Comparison of ENCODE assay signal across 8 cellular contexts in genomic region chr12:10130042-10130441, GRCh38. TPM values are rescaled to one million over a fixed set of nuclear protein-coding genes. Genes with fewer than 3 reads are reported as not detected.
DNase-seq lines count a peak whose midpoint lies in the region; ATAC-seq, FAIRE-seq and TF ChIP-seq lines count a peak whose summit lies in the region.

Gene CLEC7A, minus strand, starts transcription at chr12:10130199. Its CDS starts 117 bp downstream, at chr12:10130082.

- FAIRE-seq in A549 (lab: Jason Lieb, UNC) (peak; percentile 76), endothelial cell of umbilical vein (lab: Jason Lieb, UNC) (no peak)

- peaks cover 10% of the 10 kb centered on the region; the same call in 2 of the 3 replicates for H3K4me1 ChIP-seq in A549
- no peaks in the 10 kb centered on the region for H3K4me1 ChIP-seq in endothelial cell of umbilical vein (ENCODE audit: control insufficient read depth, extremely low read depth, insufficient read depth, low read length)
- no peaks in the 10 kb centered on the region for H3K4me1 ChIP-seq in tibial nerve
- H3K4me1 ChIP-seq in testis: no peaks in the 10 kb centered on the region

- H3K36me3 ChIP-seq in endothelial cell of umbilical vein (ENCODE audit: control insufficient read depth in 2 of 2, extremely low read depth in 1 of 2, insufficient read depth in 2 of 2, low read length in 2 of 2): no peaks in the 10 kb centered on the region
- no peaks in the 10 kb centered on the region for H3K36me3 ChIP-seq in tibial nerve
- H3K36me3 ChIP-seq in testis (ENCODE audit: low read depth, missing control alignments): no peaks in the 10 kb centered on the region

- no peaks in the 10 kb centered on the region for H4K20me1 ChIP-seq in endothelial cell of umbilical vein (replicated peaks; ENCODE audit: control insufficient read depth, extremely low read depth, insufficient read depth, low read length)

- no peak for DNase-seq in A549 (ENCODE audit: low read depth in 1 of 2, low spot score in 1 of 2)
- DNase-seq in endothelial cell of umbilical vein (ENCODE audit: low read depth, low spot score): peak; percentile 9
- no peak for DNase-seq in tibial nerve (ENCODE audit: low spot score in 2 of 2)
- DNase-seq in NCI-H2029 (lab: John Stamatoyannopoulos, UW): no peak
- DNase-seq in testis: no peak
- DNase-seq in activated CD4-positive, alpha-beta T cell treated with anti-CD3 and anti-CD28 coated beads for 48 hours: no peak

- POLR2A ChIA-PET in A549 (lab: Yijun Ruan, JAX) (no interaction called here), endothelial cell of umbilical vein (lab: Charles Lee) (no interaction called here)

- no peaks in the 10 kb centered on the region for H3K79me2 ChIP-seq in endothelial cell of umbilical vein (ENCODE audit: control insufficient read depth, insufficient read depth, low read length)

- TF ChIP-seq POLR2A in A549 (IDR thresholded peaks at IDR 0.05; ENCODE audit: low read length): no peak
- no peak for TF ChIP-seq POLR2A in endothelial cell of umbilical vein (IDR thresholded peaks at IDR 0.05; ENCODE audit: low read depth, low read length)
- TF ChIP-seq POLR2A in tibial nerve (IDR thresholded peaks at IDR 0.05): no peak
- no peak for TF ChIP-seq POLR2A in testis (IDR thresholded peaks at IDR 0.05)

- H3K27ac ChIP-seq in A549 (no peak within 1 kb of the TSS), endothelial cell of umbilical vein (ENCODE audit: insufficient read depth, low read depth, low read length) (no peak within 1 kb of the TSS), tibial nerve (peak within 1 kb of the TSS in 3 of 4 donors; percentile 34 to 68 (median 48)), testis (no peak within 1 kb of the TSS)

- CTCF ChIA-PET in A549 (lab: Yijun Ruan, JAX): interaction anchor here (1.7 kb wide), 1 partner anchor 10 kb away, joined by 7 read pairs; no protein-coding TSS in a partner anchor
- CTCF ChIA-PET in endothelial cell of umbilical vein (lab: Charles Lee): interaction anchor here (0.8 to 2.4 kb wide), 5 partner anchors 10 to 88 kb away, joined by 3 to 10 read pairs (median 3); no protein-coding TSS in a partner anchor

- H2AFZ ChIP-seq in endothelial cell of umbilical vein (ENCODE audit: low read depth, low read length): no peak within 1 kb of the TSS

- TF ChIP-seq RAD21 in A549 (conservative IDR thresholded peaks at IDR 0.05 in 1 of 2, IDR thresholded peaks at IDR 0.05 in 1 of 2): no peak

- 84% methylated on average over 1 of the region's 1 CpG for WGBS in A549 (ENCODE audit: missing lambda C conversion rate)
- WGBS in tibial nerve, 2 donors: 64 to 72% methylated on average over 1 of the region's 1 CpG
- 83 to 90% methylated on average over 1 of the region's 1 CpG for WGBS in testis, 2 donors

- H3K9me3 ChIP-seq in A549: no peaks in the 10 kb centered on the region
- H3K9me3 ChIP-seq in endothelial cell of umbilical vein (replicated peaks; ENCODE audit: control insufficient read depth, insufficient read depth, low read length): no peaks in the 10 kb centered on the region
- no peaks in the 10 kb centered on the region for H3K9me3 ChIP-seq in tibial nerve
- H3K9me3 ChIP-seq in testis: no peaks in the 10 kb centered on the region

- ATAC-seq in A549: no peak
- ATAC-seq in GM19324 (IDR thresholded peaks at IDR 0.05; ENCODE audit: low FRiP score, unreplicated experiment): peak; percentile 62
- ATAC-seq in HG03575 (IDR thresholded peaks at IDR 0.05; ENCODE audit: extremely low read depth, insufficient number of reproducible peaks, low FRiP score, unreplicated experiment): peak; percentile 75

- TF ChIP-seq CTCF in A549 (IDR thresholded peaks at IDR 0.05) (no peak), endothelial cell of umbilical vein (IDR thresholded peaks at IDR 0.05; ENCODE audit: extremely low read depth in 1 of 2, insufficient read depth in 1 of 2, low read depth in 1 of 2, low read length in 2 of 2) (no peak), tibial nerve (IDR thresholded peaks at IDR 0.05) (no peak), testis (IDR thresholded peaks at IDR 0.05) (no peak)

- H3K4me3 ChIP-seq in A549 (no peak within 1 kb of the TSS), endothelial cell of umbilical vein (replicated peaks in 1 of 3; ENCODE audit: insufficient read depth in 1 of 3, low read depth in 1 of 3, low read length in 3 of 3) (no peak within 1 kb of the TSS), tibial nerve (peak within 1 kb of the TSS in 1 of 4 donors; percentile 34), testis (no peak within 1 kb of the TSS)

- intact Hi-C loops in endothelial cell of umbilical vein (cut with micrococcal nuclease): no loop called here
- intact Hi-C loops in testis (cut with DNase I; ENCODE audit: low total_unique reads): loop anchor here (10.0 kb wide), 1 partner anchor 95 kb away; the partner anchor contains the start of gene CLEC9A

- no peaks in the 10 kb centered on the region for H3K9me1 ChIP-seq in endothelial cell of umbilical vein (replicated peaks; ENCODE audit: control insufficient read depth, extremely low read depth, insufficient read depth, low read length)

- H3K27me3 ChIP-seq in endothelial cell of umbilical vein (ENCODE audit: control insufficient read depth in 2 of 2, insufficient read depth in 2 of 2, low read length in 2 of 2) (no peaks in the 10 kb centered on the region), tibial nerve (no peaks in the 10 kb centered on the region), testis (no peaks in the 10 kb centered on the region)

- dilution Hi-C loops in endothelial cell of umbilical vein (cut with MboI; ENCODE audit: extremely low pct_ligation_motif_present, low sequenced_read_pairs): no loop called here

- no peak within 1 kb of the TSS for H3K9ac ChIP-seq in endothelial cell of umbilical vein (replicated peaks; ENCODE audit: extremely low read depth, insufficient read depth, low read length)

- TF ChIP-seq EP300 in A549 (IDR thresholded peaks at IDR 0.05): no peak
- peak in 1 of 2 donors; percentile 43 for TF ChIP-seq EP300 in tibial nerve (IDR thresholded peaks at IDR 0.05)

- H3K4me2 ChIP-seq in A549 (no peak within 1 kb of the TSS), endothelial cell of umbilical vein (ENCODE audit: insufficient read depth, low read length) (no peak within 1 kb of the TSS)

- BruUV-seq in endothelial cell of umbilical vein (replicated peaks; lab: Mats Ljungman, UMichigan): no TSS peak

TF ChIP-seq in A549, 52 proteins besides CTCF, POLR2A, EP300 and RAD21:
- TF ChIP-seq POLR2AphosphoS2 (conservative IDR thresholded peaks at IDR 0.05; ENCODE audit: low read length) (no peak), MAFK (IDR thresholded peaks at IDR 0.05; ENCODE audit: partially characterized antibody) (peak; percentile 89)

TF ChIP-seq in endothelial cell of umbilical vein, 7 proteins besides CTCF, POLR2A, EP300 and RAD21:
- no peak for TF ChIP-seq GATA2 (IDR thresholded peaks at IDR 0.05; ENCODE audit: insufficient read depth, insufficient read length, low read depth, low read length)
- TF ChIP-seq POLR2AphosphoS5 (IDR thresholded peaks at IDR 0.05; ENCODE audit: insufficient read depth, low read depth, low read length): no peak
- no peak for TF ChIP-seq MAX (IDR thresholded peaks at IDR 0.05; ENCODE audit: insufficient read depth, insufficient read length)
- TF ChIP-seq FOS (IDR thresholded peaks at IDR 0.05; ENCODE audit: borderline replicate concordance, insufficient read depth, low read length): no peak

RNA-seq across cellular contexts. Expression of gene CLEC7A, which starts in this region (rescaled TPM):
- polyA plus RNA-seq in A549 (2011; rRNA removed): not detected in 2 replicates
- polyA plus RNA-seq in A549 (2012; cell fraction: cytosol; rRNA removed): not detected in 2 replicates
- not detected in 2 replicates for polyA plus RNA-seq in A549 (2012; cell fraction: nucleus; rRNA removed)
- polyA plus RNA-seq in A549 (2017; fragmentation: RNase III; extraction: RNeasy Plus Mini Kit Qiagen cat#74134 plus additional on column Dnase treatment): 0.08 TPM in 1 of 3 replicates, not detected in the others
- not detected in 2 replicates for polyA minus RNA-seq in A549 (2011; rRNA and poly(A)+ RNA removed)
- not detected in 2 replicates for total RNA-seq in endothelial cell of umbilical vein
- not detected in 2 replicates for polyA plus RNA-seq in endothelial cell of umbilical vein
- polyA plus RNA-seq in endothelial cell of umbilical vein (2011; cell fraction: cytosol; rRNA removed): not detected in 2 replicates
- 0.11 TPM in 1 of 2 replicates, not detected in the other for polyA plus RNA-seq in endothelial cell of umbilical vein (2011; cell fraction: nucleus; rRNA removed)
- not detected in 2 replicates for polyA plus RNA-seq in endothelial cell of umbilical vein (2012)
- polyA minus RNA-seq in endothelial cell of umbilical vein: not detected in 2 replicates
- polyA minus RNA-seq in endothelial cell of umbilical vein (2011; cell fraction: cytosol; rRNA and poly(A)+ RNA removed): not detected
- polyA minus RNA-seq in endothelial cell of umbilical vein (2011; cell fraction: nucleus; rRNA and poly(A)+ RNA removed): not detected in 2 replicates
- 10 to 100 TPM in 1 of 4 donors, 1 to 10 TPM in 3; 4.0 to 13.5 (median 7.9) TPM for total RNA-seq in tibial nerve
- total RNA-seq in testis: 1 to 10 TPM; 1.9 to 4.4 TPM
- polyA plus RNA-seq in testis (ENCODE audit: insufficient read depth, low read depth, low replicate concordance): 4.8 TPM

Comparison
In these comparisons a context has a peak if more than half of its experiments do, and no peak if none do; other contexts are left out.
1. Peak in DNase-seq in endothelial cell of umbilical vein; RNA of the gene not detected or under 1 TPM.
2. ATAC-seq: peak in GM19324 (single experiment) and HG03575 (single experiment); none in A549 (0 of 2).
3. H3K27ac ChIP-seq: peak in tibial nerve (3 of 4); none in A549 (0 of 2), endothelial cell of umbilical vein (single experiment) and testis (0 of 2).